10 cellular contexts compared by ENCODE assay signal in the genomic region with DNA sequence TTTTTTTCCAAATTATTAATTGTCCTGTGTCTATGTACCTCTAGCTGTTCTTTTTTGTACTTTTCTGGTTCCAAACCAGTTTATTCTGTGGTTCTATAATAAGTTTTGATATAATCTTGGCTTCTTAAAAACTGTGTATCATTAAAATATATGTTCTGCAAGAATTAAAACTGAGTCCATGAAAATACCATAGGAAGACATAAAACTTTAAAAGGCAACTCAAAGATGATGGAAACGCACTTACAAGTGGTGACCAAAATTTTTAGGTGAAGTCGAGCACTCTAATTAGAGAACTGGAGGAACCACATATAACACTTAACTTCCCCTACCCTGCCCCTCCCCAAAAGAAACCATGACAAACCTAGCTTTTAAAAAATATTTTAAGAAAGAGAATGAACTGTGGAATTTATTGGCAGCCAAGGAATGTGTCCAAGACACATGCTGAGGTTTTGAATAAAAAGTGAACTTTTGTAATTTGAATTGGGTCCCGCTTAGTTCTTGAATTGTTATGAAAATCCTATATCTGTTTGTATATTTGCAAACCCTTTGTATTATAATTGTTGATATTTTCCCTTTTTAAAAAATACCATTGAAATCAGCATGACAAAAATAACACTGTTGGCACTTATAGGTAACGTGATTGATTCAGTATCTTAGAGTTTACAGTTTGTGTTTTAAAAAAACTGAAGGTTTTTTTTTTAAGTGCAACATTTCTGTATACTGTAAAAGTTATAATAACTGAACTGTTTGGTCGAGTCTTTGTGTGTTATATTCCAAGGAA. TPM values are rescaled to one million over a fixed set of nuclear protein-coding genes. Genes with fewer than 3 reads are reported as not detected.
A peak's percentile ranks its signal among the peaks of the same experiment; 100 is the strongest.
DNase-seq lines count a peak whose midpoint lies in the region; ATAC-seq and TF ChIP-seq lines count a peak whose summit lies in the region.
"Had no signal": no experiment of that assay in that cellular context is flagged by ENCODE, and none has a peak within 500 bp of the region (broad histone marks: within the 10 kb centered on the region; RNA-seq: fewer than 3 reads in every experiment).

No MANE protein-coding gene starts in this region.

- no peak for TF ChIP-seq POLR2A in heart left ventricle (IDR thresholded peaks at IDR 0.05)
- TF ChIP-seq POLR2A in vagina (IDR thresholded peaks at IDR 0.05), result no peak

- WGBS in heart left ventricle, 4 donors, result 35 to 42% (median 40%) methylated on average over 5 of the region's 5 CpGs

- intact Hi-C loops in heart left ventricle (cut with DNase I), result no loop called here
- intact Hi-C loops in Right ventricle myocardium superior (cut with DNase I), result no loop called here
- intact Hi-C loops in colonic mucosa (cut with DNase I), result no loop called here
- intact Hi-C loops in vagina (cut with DNase I), result loop anchor here (5.0 to 10.0 kb wide), 2 partner anchors 893 to 1011 kb away; no protein-coding TSS in a partner anchor

- ATAC-seq in heart left ventricle (no peak), Right ventricle myocardium superior (ENCODE audit: poor library complexity) (no peak), HG03460 (IDR thresholded peaks at IDR 0.05; ENCODE audit: unreplicated experiment) (no peak)
- ATAC-seq: activated naive CD4-positive, alpha-beta T cell treated with anti-CD3 and anti-CD28 coated beads, Interleukin-2, amount 50 U/mL, for 72 hours had no signal

- H3K4me3 ChIP-seq in heart left ventricle, result peak overlapping the region; percentile 13 to 91 (median 77)
- peak overlapping the region; percentile 2 for H3K4me3 ChIP-seq in colonic mucosa
- peak overlapping the region; percentile 95 to 98 for H3K4me3 ChIP-seq in muscle layer of duodenum (ENCODE audit: low read depth in 1 of 2, low read length in 2 of 2)
- H3K4me3 ChIP-seq in vagina, result peak overlapping the region; percentile 67 to 85

- H3K36me3 ChIP-seq in heart left ventricle (peaks cover 0 to 40% (median 9%) of the 10 kb centered on the region in 9 donors), colonic mucosa (no peaks in the 10 kb centered on the region), muscle layer of duodenum (ENCODE audit: control insufficient read depth in 1 of 2, insufficient read depth in 2 of 2, low read length in 2 of 2) (peaks cover 0 to 3% of the 10 kb centered on the region in 2 donors), vagina (peaks cover 0 to 22% of the 10 kb centered on the region in 2 donors)

- no peak for TF ChIP-seq CTCF in heart left ventricle (IDR thresholded peaks at IDR 0.05)
- no peak for TF ChIP-seq CTCF in colonic mucosa (IDR thresholded peaks at IDR 0.05)
- TF ChIP-seq CTCF in vagina (IDR thresholded peaks at IDR 0.05), result no peak

- H3K27me3 ChIP-seq in heart left ventricle (peaks cover 0 to 86% (median under 1%) of the 10 kb centered on the region in 9 donors), colonic mucosa (no peaks in the 10 kb centered on the region), muscle layer of duodenum (ENCODE audit: low read depth, low read length) (peaks cover 4% of the 10 kb centered on the region), vagina (no peaks in the 10 kb centered on the region)

- no peaks in the 10 kb centered on the region for H3K9me3 ChIP-seq in heart left ventricle
- H3K9me3 ChIP-seq in colonic mucosa, result no peaks in the 10 kb centered on the region
- no peaks in the 10 kb centered on the region for H3K9me3 ChIP-seq in muscle layer of duodenum (ENCODE audit: control insufficient read depth in 1 of 2, low read length in 2 of 2)
- no peaks in the 10 kb centered on the region for H3K9me3 ChIP-seq in vagina

- H3K27ac ChIP-seq in heart left ventricle (peak overlapping the region in 11 of 12 donors; percentile 88 to 96 (median 92)), colonic mucosa (peak overlapping the region; percentile 84), muscle layer of duodenum (ENCODE audit: low read length) (peak overlapping the region; percentile 93), vagina (peak overlapping the region; percentile 99)

- DNase-seq in heart left ventricle (no peak), Right ventricle myocardium superior (no peak), colonic mucosa (peak; percentile 14), vagina (ENCODE audit: extremely low spot score in 2 of 2) (no peak), islet precursor cell (no peak), hippocampal formation (lab: John Stamatoyannopoulos, UW) (no peak)
- DNase-seq: NCI-H748 treated with DMSO at 0.1 percent for 48 hours had no signal

- H3K9ac ChIP-seq in colonic mucosa (ENCODE audit: low read depth in 2 of 2, low read length in 2 of 2), result peak overlapping the region in 1 of 2 donors; percentile 97

- H3K4me1 ChIP-seq in heart left ventricle (peaks cover 0 to 17% (median 4%) of the 10 kb centered on the region in 12 donors), colonic mucosa (peaks cover 11% of the 10 kb centered on the region), muscle layer of duodenum (ENCODE audit: control insufficient read depth in 1 of 2, insufficient read depth in 2 of 2, low read length in 2 of 2) (peaks cover 3 to 9% of the 10 kb centered on the region in 2 donors), vagina (peaks cover 11% of the 10 kb centered on the region)

RNA-seq across cellular contexts. Expression of gene NR2F2, which starts 7.7 kb away (rescaled TPM):
- total RNA-seq in heart left ventricle, result 10 to 100 TPM; 11.9 to 22.4 (median 16.5) TPM
- polyA plus RNA-seq in heart left ventricle, result 10 to 100 TPM; 11.8 to 16.1 TPM
- total RNA-seq in Right ventricle myocardium superior, result 11.0 TPM
- total RNA-seq in colonic mucosa, result 10 to 100 TPM; 25.7 to 35.0 TPM
- total RNA-seq in vagina, result 39.8 TPM
- total RNA-seq: activated naive CD4-positive, alpha-beta T cell treated with anti-CD3 and anti-CD28 coated beads, Interleukin-2, amount 50 U/mL, for 72 hours had no signal

Comparison
In these comparisons a context has a peak if more than half of its experiments do, and no peak if none do; other contexts are left out.
1. H3K4me3 ChIP-seq: peak in every context shown above with its lines; median percentile 96 in muscle layer of duodenum; 77 in heart left ventricle; 76 in vagina; 2 in colonic mucosa.